Comparison of ENCODE assay signal across 36 cellular contexts in the genomic region with DNA sequence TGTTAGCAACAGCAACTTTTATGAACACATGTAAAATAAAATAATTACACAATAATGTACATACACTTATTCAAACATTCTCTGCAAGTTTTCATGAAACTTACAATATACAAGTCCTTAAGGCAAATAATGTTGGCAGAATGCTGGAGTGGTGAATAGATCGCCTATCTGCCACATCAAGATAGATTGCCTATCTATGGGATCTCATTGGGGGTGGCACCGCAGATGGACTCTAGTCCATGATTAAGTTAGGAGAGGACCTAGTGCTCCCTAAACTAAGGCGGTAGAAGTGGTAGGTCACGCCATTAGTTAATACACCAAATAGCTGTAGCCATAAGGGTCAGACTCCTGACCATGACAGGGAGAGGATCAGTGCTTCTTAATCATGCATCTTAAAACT.
"Had no signal": no experiment of that assay in that cellular context is flagged by ENCODE, and none has a peak within 500 bp of the region (broad histone marks: within the 10 kb centered on the region; RNA-seq: fewer than 3 reads in every experiment).

No MANE protein-coding gene starts in this region.

- FAIRE-seq: astrocyte, bronchial epithelial cell had no signal

- H3K36me3 Mint-ChIP-seq: activated naive CD4-positive, alpha-beta T cell treated with anti-CD3 and anti-CD28 coated beads, Interleukin-2, amount 10 ng/mL, durations not matched to agents 7 days and 5 days; activated naive CD4-positive, alpha-beta T cell treated with anti-CD3 and anti-CD28 coated beads, Interleukin-2, amount 50 U/mL, for 24 hours; activated naive CD4-positive, alpha-beta T cell treated with anti-CD3 and anti-CD28 coated beads, Interleukin-2, amount 50 U/mL, for 72 hours; activated naive CD8-positive, alpha-beta T cell; activated naive CD8-positive, alpha-beta T cell treated with anti-CD3 and anti-CD28 coated beads for 36 hours; activated naive CD8-positive, alpha-beta T cell treated with anti-CD3 and anti-CD28 coated beads, Interleukin-2, amount 10 ng/mL, durations not matched to agents 7 days and 5 days; brain had no signal

- H3K27ac Mint-ChIP-seq: activated naive CD4-positive, alpha-beta T cell treated with anti-CD3 and anti-CD28 coated beads for 36 hours; activated naive CD4-positive, alpha-beta T cell treated with anti-CD3 and anti-CD28 coated beads, Interleukin-2, amount 10 ng/mL, durations not matched to agents 7 days and 5 days; activated naive CD4-positive, alpha-beta T cell treated with anti-CD3 and anti-CD28 coated beads, Interleukin-2, amount 50 U/mL, for 24 hours; activated naive CD4-positive, alpha-beta T cell treated with anti-CD3 and anti-CD28 coated beads, Interleukin-2, amount 50 U/mL, for 72 hours; activated naive CD8-positive, alpha-beta T cell; activated naive CD8-positive, alpha-beta T cell treated with anti-CD3 and anti-CD28 coated beads for 36 hours; activated naive CD8-positive, alpha-beta T cell treated with anti-CD3 and anti-CD28 coated beads, Interleukin-2, amount 10 ng/mL, durations not matched to agents 7 days and 5 days; activated naive CD8-positive, alpha-beta T cell treated with anti-CD3 and anti-CD28 coated beads, Interleukin-2, amount 50 U/mL, for 24 hours; activated T-cell treated with anti-CD3 and anti-CD28 coated beads, Interleukin-2, amount 50 U/mL, for 24 hours; activated T-cell treated with anti-CD3 and anti-CD28 coated beads, Interleukin-2, amount 50 U/mL, for 72 hours; activated T-helper 1 cell treated with anti-CD3 and anti-CD28 coated beads, Interleukin-12 subunit alpha, Interleukin-12 subunit beta, Interleukin-2, Interleukin-4 antibody, amounts not matched to agents 30 ng/mL and 10 ng/mL and 1 ng/mL, durations not matched to agents 14 hours and 24 hours and 36 hours; activated T-helper 17 cell treated with anti-CD3 and anti-CD28 coated beads, Interleukin-2, amount 50 U/mL, for 72 hours; activated T-helper 2 cell treated with anti-CD3 and anti-CD28 coated beads, Interferon-gamma antibody, Interleukin-2, Interleukin-4, amounts not matched to agents 10 μg/mL and 5 μg/mL and 100 μg/mL, durations not matched to agents 14 hours and 24 hours and 36 hours had no signal

- H3K9me3 Mint-ChIP-seq: activated naive CD4-positive, alpha-beta T cell treated with anti-CD3 and anti-CD28 coated beads, Interleukin-2, amount 10 ng/mL, durations not matched to agents 7 days and 5 days; activated naive CD4-positive, alpha-beta T cell treated with anti-CD3 and anti-CD28 coated beads, Interleukin-2, amount 50 U/mL, for 24 hours; activated naive CD8-positive, alpha-beta T cell treated with anti-CD3 and anti-CD28 coated beads for 36 hours; activated naive CD8-positive, alpha-beta T cell treated with anti-CD3 and anti-CD28 coated beads, Interleukin-2, amount 10 ng/mL, durations not matched to agents 7 days and 5 days; activated T-helper 1 cell treated with anti-CD3 and anti-CD28 coated beads, Interleukin-12 subunit alpha, Interleukin-12 subunit beta, Interleukin-2, Interleukin-4 antibody, amounts not matched to agents 30 ng/mL and 10 ng/mL and 1 ng/mL, durations not matched to agents 14 hours and 24 hours and 36 hours; activated T-helper 2 cell treated with anti-CD3 and anti-CD28 coated beads, Interferon-gamma antibody, Interleukin-2, Interleukin-4, amounts not matched to agents 10 μg/mL and 5 μg/mL and 100 μg/mL, durations not matched to agents 14 hours and 24 hours and 36 hours; brain; central memory CD8-positive, alpha-beta T cell had no signal

- H3K4me1 Mint-ChIP-seq: activated naive CD4-positive, alpha-beta T cell treated with anti-CD3 and anti-CD28 coated beads, Interleukin-2, amount 10 ng/mL, durations not matched to agents 7 days and 5 days; activated naive CD4-positive, alpha-beta T cell treated with anti-CD3 and anti-CD28 coated beads, Interleukin-2, amount 50 U/mL, for 24 hours; activated naive CD8-positive, alpha-beta T cell treated with anti-CD3 and anti-CD28 coated beads for 36 hours; activated naive CD8-positive, alpha-beta T cell treated with anti-CD3 and anti-CD28 coated beads, Interleukin-2, amount 10 ng/mL, durations not matched to agents 7 days and 5 days; activated naive CD8-positive, alpha-beta T cell treated with anti-CD3 and anti-CD28 coated beads, Interleukin-2, amount 50 U/mL, for 24 hours; activated T-helper 17 cell treated with anti-CD3 and anti-CD28 coated beads, Interleukin-2, amount 50 U/mL, for 72 hours; central memory CD8-positive, alpha-beta T cell had no signal

- DNase-seq: activated effector memory CD4-positive, alpha-beta T cell treated with anti-CD3 and anti-CD28 coated beads, Interleukin-2, amount 50 U/mL, for 16 hours; activated effector memory CD4-positive, alpha-beta T cell treated with Interleukin-2 at 50 U/mL for 16 hours; activated gamma-delta T cell; activated gamma-delta T cell treated with Interleukin-2 at 50 U/mL for 16 hours; activated naive CD4-positive, alpha-beta T cell; activated naive CD4-positive, alpha-beta T cell treated with anti-CD3 and anti-CD28 coated beads for 36 hours; activated naive CD4-positive, alpha-beta T cell treated with anti-CD3 and anti-CD28 coated beads, Interleukin-2, amount 10 ng/mL, durations not matched to agents 7 days and 5 days; activated naive CD4-positive, alpha-beta T cell treated with anti-CD3 and anti-CD28 coated beads, Interleukin-2, amount 50 U/mL, for 16 hours; activated naive CD4-positive, alpha-beta T cell treated with Interleukin-2 at 50 U/mL for 16 hours; activated naive CD8-positive, alpha-beta T cell treated with anti-CD3 and anti-CD28 coated beads for 36 hours; activated naive CD8-positive, alpha-beta T cell treated with anti-CD3 and anti-CD28 coated beads, Interleukin-2, amount 10 ng/mL, durations not matched to agents 7 days and 5 days; activated naive CD8-positive, alpha-beta T cell treated with anti-CD3 and anti-CD28 coated beads, Interleukin-2, amount 50 U/mL, for 24 hours; activated T-cell treated with anti-CD3 and anti-CD28 coated beads, Interleukin-2, amount 50 U/mL, for 24 hours; activated T-cell treated with anti-CD3 and anti-CD28 coated beads, Interleukin-2, amount 50 U/mL, for 4 hours; activated T-cell treated with anti-CD3 and anti-CD28 coated beads, Interleukin-2, amount 50 U/mL, for 48 hours; activated T-cell treated with anti-CD3 and anti-CD28 coated beads, Interleukin-2, amount 50 U/mL, for 72 hours; adrenal gland; amniotic stem cell; amygdala; anterior cingulate cortex; aorta; body of pancreas; brain microvascular endothelial cell; caudate nucleus; central memory CD4-positive, alpha-beta T cell; cerebellar nuclear complex had no signal

- H3K27me3 Mint-ChIP-seq: activated naive CD4-positive, alpha-beta T cell treated with anti-CD3 and anti-CD28 coated beads, Interleukin-2, amount 10 ng/mL, durations not matched to agents 7 days and 5 days; activated naive CD4-positive, alpha-beta T cell treated with anti-CD3 and anti-CD28 coated beads, Interleukin-2, amount 50 U/mL, for 24 hours; activated naive CD8-positive, alpha-beta T cell; activated naive CD8-positive, alpha-beta T cell treated with anti-CD3 and anti-CD28 coated beads for 36 hours; activated naive CD8-positive, alpha-beta T cell treated with anti-CD3 and anti-CD28 coated beads, Interleukin-2, amount 10 ng/mL, durations not matched to agents 7 days and 5 days; activated naive CD8-positive, alpha-beta T cell treated with anti-CD3 and anti-CD28 coated beads, Interleukin-2, amount 50 U/mL, for 24 hours; activated T-cell treated with anti-CD3 and anti-CD28 coated beads, Interleukin-2, amount 50 U/mL, for 24 hours; activated T-helper 17 cell treated with anti-CD3 and anti-CD28 coated beads, Interleukin-2, amount 50 U/mL, for 72 hours; central memory CD8-positive, alpha-beta T cell had no signal

- H3K4me3 Mint-ChIP-seq: activated naive CD4-positive, alpha-beta T cell treated with anti-CD3 and anti-CD28 coated beads for 36 hours; activated naive CD4-positive, alpha-beta T cell treated with anti-CD3 and anti-CD28 coated beads, Interleukin-2, amount 10 ng/mL, durations not matched to agents 7 days and 5 days; activated naive CD4-positive, alpha-beta T cell treated with anti-CD3 and anti-CD28 coated beads, Interleukin-2, amount 50 U/mL, for 24 hours; activated naive CD8-positive, alpha-beta T cell; activated naive CD8-positive, alpha-beta T cell treated with anti-CD3 and anti-CD28 coated beads for 36 hours; activated naive CD8-positive, alpha-beta T cell treated with anti-CD3 and anti-CD28 coated beads, Interleukin-2, amount 10 ng/mL, durations not matched to agents 7 days and 5 days; activated naive CD8-positive, alpha-beta T cell treated with anti-CD3 and anti-CD28 coated beads, Interleukin-2, amount 50 U/mL, for 24 hours; activated T-cell treated with anti-CD3 and anti-CD28 coated beads, Interleukin-2, amount 50 U/mL, for 24 hours; activated T-cell treated with anti-CD3 and anti-CD28 coated beads, Interleukin-2, amount 50 U/mL, for 4 hours; activated T-cell treated with anti-CD3 and anti-CD28 coated beads, Interleukin-2, amount 50 U/mL, for 72 hours; activated T-helper 1 cell treated with anti-CD3 and anti-CD28 coated beads, Interleukin-12 subunit alpha, Interleukin-12 subunit beta, Interleukin-2, Interleukin-4 antibody, amounts not matched to agents 30 ng/mL and 10 ng/mL and 1 ng/mL, durations not matched to agents 14 hours and 24 hours and 36 hours; activated T-helper 17 cell treated with anti-CD3 and anti-CD28 coated beads, Interleukin-2, amount 50 U/mL, for 72 hours; brain; central memory CD8-positive, alpha-beta T cell had no signal
